Comparison of ENCODE assay signal across 16 cellular contexts in genomic region chr13:110666255-110666533, GRCh38.
"Had no signal": no experiment of that assay in that cellular context is flagged by ENCODE, and none has a peak within 500 bp of the region (broad histone marks: within the 10 kb centered on the region; RNA-seq: fewer than 3 reads in every experiment).

No MANE protein-coding gene starts in this region.

- DNase-seq: activated CD4-positive, alpha-beta T cell treated with anti-CD3 and anti-CD28 coated beads for 4 hours; activated CD4-positive, alpha-beta T cell treated with anti-CD3 and anti-CD28 coated beads, Interleukin-2, amount 50 U/mL, for 48 hours; activated CD4-positive, CD25-positive, alpha-beta regulatory T cell; activated effector memory CD4-positive, alpha-beta T cell treated with anti-CD3 and anti-CD28 coated beads, Interleukin-2, amount 50 U/mL, for 16 hours; activated naive CD4-positive, alpha-beta T cell treated with anti-CD3 and anti-CD28 coated beads, Interleukin-2, amount 10 ng/mL, durations not matched to agents 7 days and 5 days; cortex of kidney; erythroblast; foreskin fibroblast; left colon; mammary epithelial cell; nephron progenitor cell; nucleus accumbens; right cardiac atrium; stimulated activated CD4-positive, alpha-beta T cell treated with anti-CD3 and anti-CD28 coated beads, Interleukin-1b, Interleukin-23, amount 100 ng/mL, for 48 hours; thyroid gland had no signal

- H3K9me3 ChIP-seq: thyroid gland had no signal

- H3K4me1 ChIP-seq: parathyroid adenoma, thyroid gland had no signal

- H3K27ac ChIP-seq: parathyroid adenoma, thyroid gland had no signal

- H3K27me3 ChIP-seq: thyroid gland had no signal

- ATAC-seq: left colon had no signal

- H3K4me3 ChIP-seq: thyroid gland had no signal
